1 cellular context compared by ENCODE assay signal in genomic region chr10:76231258-76231934, GRCh38.
A peak's percentile ranks its signal among the peaks of the same experiment; 100 is the strongest.
TF ChIP-seq lines count a peak whose summit lies in the region.

No MANE protein-coding gene starts in this region.

TF ChIP-seq in WTC11, 78 proteins besides CTCF, POLR2A, EP300 and RAD21 (continued from another document):
- no peak for TF ChIP-seq ZNF512 (CRISPR knock-in tag; IDR thresholded peaks at IDR 0.05; ENCODE audit: borderline replicate concordance)
- no peak for TF ChIP-seq ZSCAN18 (CRISPR knock-in tag; IDR thresholded peaks at IDR 0.05)
- TF ChIP-seq ZNF425 (CRISPR knock-in tag; conservative IDR thresholded peaks at IDR 0.05) = no peak
- no peak for TF ChIP-seq SMAD4 (CRISPR knock-in tag; IDR thresholded peaks at IDR 0.05)
- no peak for TF ChIP-seq OVOL2 (CRISPR knock-in tag; IDR thresholded peaks at IDR 0.05; ENCODE audit: borderline replicate concordance)
- no peak for TF ChIP-seq PRRX2 (CRISPR knock-in tag; IDR thresholded peaks at IDR 0.05)
- TF ChIP-seq NR1H2 (CRISPR knock-in tag; IDR thresholded peaks at IDR 0.05) = no peak
- 0 out of 2 replicates have a peak, but pooled peaks have one; percentile 41 for TF ChIP-seq ETV6 (CRISPR knock-in tag; IDR thresholded peaks at IDR 0.05)
- 0 out of 2 replicates have a peak, but pooled peaks have one; percentile 24 for TF ChIP-seq ZNF232 (CRISPR knock-in tag; IDR thresholded peaks at IDR 0.05)
- TF ChIP-seq NFYB (CRISPR knock-in tag; conservative IDR thresholded peaks at IDR 0.05; ENCODE audit: low read depth) = no peak
- TF ChIP-seq MXD4 (CRISPR knock-in tag; IDR thresholded peaks at IDR 0.05; ENCODE audit: borderline replicate concordance) = no peak
- TF ChIP-seq ZNF219 (CRISPR knock-in tag; IDR thresholded peaks at IDR 0.05; ENCODE audit: borderline replicate concordance) = no peak
- no peak for TF ChIP-seq ZNF263 (CRISPR knock-in tag; IDR thresholded peaks at IDR 0.05; ENCODE audit: low read depth)
- TF ChIP-seq ZNF138 (CRISPR knock-in tag; conservative IDR thresholded peaks at IDR 0.05) = no peak
- no peak for TF ChIP-seq PREB (CRISPR knock-in tag; IDR thresholded peaks at IDR 0.05; ENCODE audit: borderline replicate concordance)
- TF ChIP-seq TCF7 (CRISPR knock-in tag; IDR thresholded peaks at IDR 0.05; ENCODE audit: low read depth) = no peak
- TF ChIP-seq FOXP4 (CRISPR knock-in tag; IDR thresholded peaks at IDR 0.05) = peak; percentile 95; the same call in 1 of the 2 replicates
- TF ChIP-seq FOXK1 (CRISPR knock-in tag; IDR thresholded peaks at IDR 0.05) = peak; percentile 84
- no peak for TF ChIP-seq HMGA2 (CRISPR knock-in tag; IDR thresholded peaks at IDR 0.05)
- no peak for TF ChIP-seq IRF1 (CRISPR knock-in tag; IDR thresholded peaks at IDR 0.05)
- TF ChIP-seq ESRRA (CRISPR knock-in tag; IDR thresholded peaks at IDR 0.05; ENCODE audit: borderline replicate concordance) = no peak
- no peak for TF ChIP-seq ZNF671 (CRISPR knock-in tag; IDR thresholded peaks at IDR 0.05)
- TF ChIP-seq FOXJ3 (CRISPR knock-in tag; IDR thresholded peaks at IDR 0.05; ENCODE audit: borderline replicate concordance) = 0 out of 2 replicates have a peak, but pooled peaks have one; percentile 55
- TF ChIP-seq ZNF121 (CRISPR knock-in tag; IDR thresholded peaks at IDR 0.05) = no peak
- TF ChIP-seq ZNF423 (CRISPR knock-in tag; IDR thresholded peaks at IDR 0.05) = peak; percentile 33; the same call in 1 of the 2 replicates
- no peak for TF ChIP-seq FOXP1 (CRISPR knock-in tag; IDR thresholded peaks at IDR 0.05; ENCODE audit: borderline replicate concordance)
- TF ChIP-seq TEAD1 (CRISPR knock-in tag; IDR thresholded peaks at IDR 0.05) = peak; percentile 80
- TF ChIP-seq ATF3 (CRISPR knock-in tag; conservative IDR thresholded peaks at IDR 0.05) = no peak
TF ChIP-seq in WTC11: peak in this region for 8.
